9 cellular contexts compared by ENCODE assay signal in genomic region chr10:92567952-92568600, GRCh38. TPM values are rescaled to one million over a fixed set of nuclear protein-coding genes. Genes with fewer than 3 reads are reported as not detected.
DNase-seq lines count a peak whose midpoint lies in the region; ATAC-seq and TF ChIP-seq lines count a peak whose summit lies in the region.
"Had no signal": no experiment of that assay in that cellular context is flagged by ENCODE, and none has a peak within 500 bp of the region (broad histone marks: within the 10 kb centered on the region; RNA-seq: fewer than 3 reads in every experiment).

No MANE protein-coding gene starts in this region.

- no peaks in the 10 kb centered on the region for H3K27me3 Mint-ChIP-seq in CD4-positive, alpha-beta T cell

- H3K4me1 Mint-ChIP-seq in CD4-positive, alpha-beta T cell (ENCODE audit: low read depth), result peaks cover 65% of the 10 kb centered on the region

- H3K4me3 ChIP-seq in A673 (ENCODE audit: low read depth, low read length, poor library complexity, severe bottlenecking) (no peak overlapping the region), epithelial cell of proximal tubule (ENCODE audit: low read depth, low read length) (no peak overlapping the region)

- TF ChIP-seq CTCF in A673 (conservative IDR thresholded peaks at IDR 0.05; ENCODE audit: low read depth, low read length), result no peak
- no peak for TF ChIP-seq CTCF in epithelial cell of proximal tubule (conservative IDR thresholded peaks at IDR 0.05; ENCODE audit: low read depth, low read length)
- no peak for TF ChIP-seq CTCF in CD4-positive, alpha-beta T cell (IDR thresholded peaks at IDR 0.05)

- CTCF ChIA-PET in A673 (lab: Charles Lee), result no interaction called here
- CTCF ChIA-PET in CD4-positive, alpha-beta T cell (lab: Charles Lee), result no interaction called here

- intact Hi-C loops in A673 (cut with micrococcal nuclease; ENCODE audit: unreplicated experiment), result no loop called here
- intact Hi-C loops in CD4-positive, alpha-beta T cell (cut with DNase I, micrococcal nuclease), result no loop called here

- POLR2A ChIA-PET in A673 (lab: Charles Lee; ENCODE audit: low non-redundant PET), result no interaction called here
- POLR2A ChIA-PET in CD4-positive, alpha-beta T cell (lab: Charles Lee), result no interaction called here

- peaks cover 25% of the 10 kb centered on the region for H3K36me3 Mint-ChIP-seq in CD4-positive, alpha-beta T cell (ENCODE audit: low read depth)

- BruUV-seq in A673 (replicated peaks; lab: Mats Ljungman, UMichigan), result no TSS peak

- peaks cover 18% of the 10 kb centered on the region for H3K36me3 ChIP-seq in A673 (ENCODE audit: insufficient read depth, low read length, poor library complexity, severe bottlenecking)

- no peak overlapping the region for H3K27ac ChIP-seq in A673 (ENCODE audit: low read depth, low read length, poor library complexity, severe bottlenecking)
- no peak overlapping the region for H3K27ac ChIP-seq in CD4-positive, alpha-beta T cell (ENCODE audit: low read depth, low read length)

- no peak overlapping the region for H3K4me3 Mint-ChIP-seq in CD4-positive, alpha-beta T cell
- H3K4me3 Mint-ChIP-seq: nephron had no signal

- ATAC-seq in GM19043 (IDR thresholded peaks at IDR 0.05; ENCODE audit: low read depth, unreplicated experiment), result peak; percentile 80
- peak; percentile 73 for ATAC-seq in HG03460 (IDR thresholded peaks at IDR 0.05; ENCODE audit: unreplicated experiment)
- no peak for ATAC-seq in CD4-positive, alpha-beta T cell (ENCODE audit: poor library complexity)
- no peak for ATAC-seq in GM18520 (IDR thresholded peaks at IDR 0.05; ENCODE audit: unreplicated experiment)

- peak; percentile 25 for DNase-seq in A673 (ENCODE audit: low spot score)
- DNase-seq in epithelial cell of proximal tubule (ENCODE audit: low read depth), result peak; percentile 53
- no peak for DNase-seq in SKM-1 (lab: John Stamatoyannopoulos, UW; ENCODE audit: unreplicated experiment)
- no peak for DNase-seq in stimulated activated naive CD4-positive, alpha-beta T cell treated with Interleukin-2 at 50 U/mL for 16 hours (lab: John Stamatoyannopoulos, UW)
- no peak for DNase-seq in CD4-positive, alpha-beta T cell

- H3K27ac Mint-ChIP-seq in CD4-positive, alpha-beta T cell, result no peak overlapping the region
- H3K27ac Mint-ChIP-seq: nephron had no signal

- peaks cover 10% of the 10 kb centered on the region for H3K4me1 ChIP-seq in A673 (ENCODE audit: insufficient read depth, low read length, poor library complexity, severe bottlenecking)

- no peaks in the 10 kb centered on the region for H3K9me3 Mint-ChIP-seq in CD4-positive, alpha-beta T cell
- H3K9me3 Mint-ChIP-seq: nephron had no signal

- no peaks in the 10 kb centered on the region for H3K9me3 ChIP-seq in A673 (ENCODE audit: low read depth, low read length, poor library complexity, severe bottlenecking)
- no peaks in the 10 kb centered on the region for H3K9me3 ChIP-seq in CD4-positive, alpha-beta T cell (ENCODE audit: control insufficient read depth, low read length)

- H3K27me3 ChIP-seq in A673 (replicated peaks; ENCODE audit: insufficient read depth, low read depth, low read length, poor library complexity), result no peaks in the 10 kb centered on the region
- no peaks in the 10 kb centered on the region for H3K27me3 ChIP-seq in CD4-positive, alpha-beta T cell (ENCODE audit: control insufficient read depth, insufficient read depth, low read length)

RNA-seq across cellular contexts. Expression of gene IDE, which starts 5.8 kb away (rescaled TPM):
- total RNA-seq in A673 (2021), result 87.8 and 92.1 TPM in 2 replicates
- 19.6 and 24.8 TPM in 2 replicates for total RNA-seq in epithelial cell of proximal tubule
- 10 to 100 TPM; 15.2 to 17.8 TPM for total RNA-seq in CD4-positive, alpha-beta T cell

RNA-seq across cellular contexts. Expression of gene KIF11, which starts 24.9 kb away (rescaled TPM):
- 91.4 and 92.0 TPM in 2 replicates for total RNA-seq in A673 (2021)
- total RNA-seq in epithelial cell of proximal tubule, result 36.5 and 40.6 TPM in 2 replicates
- total RNA-seq in CD4-positive, alpha-beta T cell, result under 1 TPM; 0.38 to 0.47 TPM

Comparison
In these comparisons a context has a peak if more than half of its experiments do, and no peak if none do; other contexts are left out.
1. DNase-seq: peak in A673 (single experiment) and epithelial cell of proximal tubule (single experiment); none in SKM-1 (single experiment), stimulated activated naive CD4-positive, alpha-beta T cell treated with Interleukin-2 at 50 U/mL for 16 hours (single experiment) and CD4-positive, alpha-beta T cell (0 of 10).
2. ATAC-seq: peak in GM19043 (single experiment) and HG03460 (single experiment); none in CD4-positive, alpha-beta T cell (single experiment) and GM18520 (single experiment).
3. RNA of gene KIF11, which starts 24.9 kb away (total RNA-seq): 91.4 to 92.0 TPM in A673 and 36.5 to 40.6 TPM in epithelial cell of proximal tubule; 0.38 to 0.47 TPM in CD4-positive, alpha-beta T cell; every median in the first group is over 10 times any median in the second.